Comparison of ENCODE assay signal across 1 cellular context in genomic region chr5:139710370-139711066, GRCh38.
A peak's percentile ranks its signal among the peaks of the same experiment; 100 is the strongest.
TF ChIP-seq lines count a peak whose summit lies in the region.

No MANE protein-coding gene starts in this region.

TF ChIP-seq in HepG2, 621 proteins besides CTCF, POLR2A, EP300 and RAD21 (continued from another document and continues in another):
- TF ChIP-seq, protein P1, sequence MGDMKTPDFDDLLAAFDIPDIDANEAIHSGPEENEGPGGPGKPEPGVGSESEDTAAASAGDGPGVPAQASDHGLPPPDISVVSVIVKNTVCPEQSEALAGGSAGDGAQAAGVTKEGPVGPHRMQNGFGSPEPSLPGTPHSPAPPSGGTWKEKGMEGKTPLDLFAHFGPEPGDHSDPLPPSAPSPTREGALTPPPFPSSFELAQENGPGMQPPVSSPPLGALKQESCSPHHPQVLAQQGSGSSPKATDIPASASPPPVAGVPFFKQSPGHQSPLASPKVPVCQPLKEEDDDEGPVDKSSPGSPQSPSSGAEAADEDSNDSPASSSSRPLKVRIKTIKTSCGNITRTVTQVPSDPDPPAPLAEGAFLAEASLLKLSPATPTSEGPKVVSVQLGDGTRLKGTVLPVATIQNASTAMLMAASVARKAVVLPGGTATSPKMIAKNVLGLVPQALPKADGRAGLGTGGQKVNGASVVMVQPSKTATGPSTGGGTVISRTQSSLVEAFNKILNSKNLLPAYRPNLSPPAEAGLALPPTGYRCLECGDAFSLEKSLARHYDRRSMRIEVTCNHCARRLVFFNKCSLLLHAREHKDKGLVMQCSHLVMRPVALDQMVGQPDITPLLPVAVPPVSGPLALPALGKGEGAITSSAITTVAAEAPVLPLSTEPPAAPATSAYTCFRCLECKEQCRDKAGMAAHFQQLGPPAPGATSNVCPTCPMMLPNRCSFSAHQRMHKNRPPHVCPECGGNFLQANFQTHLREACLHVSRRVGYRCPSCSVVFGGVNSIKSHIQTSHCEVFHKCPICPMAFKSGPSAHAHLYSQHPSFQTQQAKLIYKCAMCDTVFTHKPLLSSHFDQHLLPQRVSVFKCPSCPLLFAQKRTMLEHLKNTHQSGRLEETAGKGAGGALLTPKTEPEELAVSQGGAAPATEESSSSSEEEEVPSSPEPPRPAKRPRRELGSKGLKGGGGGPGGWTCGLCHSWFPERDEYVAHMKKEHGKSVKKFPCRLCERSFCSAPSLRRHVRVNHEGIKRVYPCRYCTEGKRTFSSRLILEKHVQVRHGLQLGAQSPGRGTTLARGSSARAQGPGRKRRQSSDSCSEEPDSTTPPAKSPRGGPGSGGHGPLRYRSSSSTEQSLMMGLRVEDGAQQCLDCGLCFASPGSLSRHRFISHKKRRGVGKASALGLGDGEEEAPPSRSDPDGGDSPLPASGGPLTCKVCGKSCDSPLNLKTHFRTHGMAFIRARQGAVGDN (CRISPR knock-in tag; IDR thresholded peaks at IDR 0.05), result peak; percentile 92
- TF ChIP-seq ASH2L (IDR thresholded peaks at IDR 0.05; ENCODE audit: insufficient read length, low read depth, low read length) (no peak), SP5 (CRISPR knock-in tag; IDR thresholded peaks at IDR 0.05; ENCODE audit: borderline replicate concordance, low read depth) (peak; percentile 94), ZFP90 (CRISPR knock-in tag; IDR thresholded peaks at IDR 0.05; ENCODE audit: borderline replicate concordance) (no peak), SNAI1 (CRISPR knock-in tag; IDR thresholded peaks at IDR 0.05; ENCODE audit: borderline replicate concordance) (0 out of 2 replicates have a peak, but pooled peaks have one; percentile 50), TMF1 (CRISPR knock-in tag; IDR thresholded peaks at IDR 0.05; ENCODE audit: low read depth) (peak; percentile 69; the same call in 1 of the 2 replicates), ZNF350 (CRISPR knock-in tag; IDR thresholded peaks at IDR 0.05; ENCODE audit: borderline replicate concordance, low read depth) (no peak), NFE2 (CRISPR knock-in tag; IDR thresholded peaks at IDR 0.05) (no peak), CENPT (CRISPR knock-in tag; IDR thresholded peaks at IDR 0.05; ENCODE audit: low read depth) (0 out of 2 replicates have a peak, but pooled peaks have one; percentile 48), ARHGAP35 (CRISPR knock-in tag; IDR thresholded peaks at IDR 0.05; ENCODE audit: borderline replicate concordance) (0 out of 2 replicates have a peak, but pooled peaks have one; percentile 13), TAF1 (CRISPR knock-in tag; IDR thresholded peaks at IDR 0.05) (0 out of 2 replicates have a peak, but pooled peaks have one; percentile 30), EEA1 (CRISPR knock-in tag; IDR thresholded peaks at IDR 0.05; ENCODE audit: borderline replicate concordance) (0 out of 2 replicates have a peak, but pooled peaks have one; percentile 16), MTA3 (CRISPR knock-in tag; IDR thresholded peaks at IDR 0.05) (no peak), PHF8 (CRISPR knock-in tag; IDR thresholded peaks at IDR 0.05) (0 out of 2 replicates have a peak, but pooled peaks have one; percentile 14), ZFX (CRISPR knock-in tag; IDR thresholded peaks at IDR 0.05; ENCODE audit: low read depth) (peak; percentile 69), ZNF569 (CRISPR knock-in tag; IDR thresholded peaks at IDR 0.05; ENCODE audit: borderline replicate concordance) (no peak), RFXAP (CRISPR knock-in tag; IDR thresholded peaks at IDR 0.05; ENCODE audit: borderline replicate concordance) (0 out of 2 replicates have a peak, but pooled peaks have one; percentile 10), SALL1 (CRISPR knock-in tag; IDR thresholded peaks at IDR 0.05) (peak; percentile 61), TARDBP (CRISPR knock-in tag; IDR thresholded peaks at IDR 0.05) (peak; percentile 69), PRDM10 (CRISPR knock-in tag; IDR thresholded peaks at IDR 0.05; ENCODE audit: low read depth) (no peak), MNT (IDR thresholded peaks at IDR 0.05) (peak; percentile 66; the same call in 1 of the 2 replicates), ZMYM2 (CRISPR knock-in tag; IDR thresholded peaks at IDR 0.05) (no peak), SAP130 (CRISPR knock-in tag; IDR thresholded peaks at IDR 0.05; ENCODE audit: low read depth) (0 out of 2 replicates have a peak, but pooled peaks have one; percentile 9), ARNT2 (CRISPR knock-in tag; IDR thresholded peaks at IDR 0.05; ENCODE audit: low read depth) (peak; percentile 49; the same call in 1 of the 2 replicates), TBP (CRISPR knock-in tag; IDR thresholded peaks at IDR 0.05) (no peak)
- TF ChIP-seq, protein P2, sequence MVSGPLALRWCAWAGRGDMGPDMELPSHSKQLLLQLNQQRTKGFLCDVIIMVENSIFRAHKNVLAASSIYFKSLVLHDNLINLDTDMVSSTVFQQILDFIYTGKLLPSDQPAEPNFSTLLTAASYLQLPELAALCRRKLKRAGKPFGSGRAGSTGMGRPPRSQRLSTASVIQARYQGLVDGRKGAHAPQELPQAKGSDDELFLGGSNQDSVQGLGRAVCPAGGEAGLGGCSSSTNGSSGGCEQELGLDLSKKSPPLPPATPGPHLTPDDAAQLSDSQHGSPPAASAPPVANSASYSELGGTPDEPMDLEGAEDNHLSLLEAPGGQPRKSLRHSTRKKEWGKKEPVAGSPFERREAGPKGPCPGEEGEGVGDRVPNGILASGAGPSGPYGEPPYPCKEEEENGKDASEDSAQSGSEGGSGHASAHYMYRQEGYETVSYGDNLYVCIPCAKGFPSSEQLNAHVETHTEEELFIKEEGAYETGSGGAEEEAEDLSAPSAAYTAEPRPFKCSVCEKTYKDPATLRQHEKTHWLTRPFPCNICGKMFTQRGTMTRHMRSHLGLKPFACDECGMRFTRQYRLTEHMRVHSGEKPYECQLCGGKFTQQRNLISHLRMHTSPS (CRISPR knock-in tag; IDR thresholded peaks at IDR 0.05; ENCODE audit: low read depth), result peak; percentile 62; the same call in 1 of the 2 replicates
- TF ChIP-seq, protein P3, sequence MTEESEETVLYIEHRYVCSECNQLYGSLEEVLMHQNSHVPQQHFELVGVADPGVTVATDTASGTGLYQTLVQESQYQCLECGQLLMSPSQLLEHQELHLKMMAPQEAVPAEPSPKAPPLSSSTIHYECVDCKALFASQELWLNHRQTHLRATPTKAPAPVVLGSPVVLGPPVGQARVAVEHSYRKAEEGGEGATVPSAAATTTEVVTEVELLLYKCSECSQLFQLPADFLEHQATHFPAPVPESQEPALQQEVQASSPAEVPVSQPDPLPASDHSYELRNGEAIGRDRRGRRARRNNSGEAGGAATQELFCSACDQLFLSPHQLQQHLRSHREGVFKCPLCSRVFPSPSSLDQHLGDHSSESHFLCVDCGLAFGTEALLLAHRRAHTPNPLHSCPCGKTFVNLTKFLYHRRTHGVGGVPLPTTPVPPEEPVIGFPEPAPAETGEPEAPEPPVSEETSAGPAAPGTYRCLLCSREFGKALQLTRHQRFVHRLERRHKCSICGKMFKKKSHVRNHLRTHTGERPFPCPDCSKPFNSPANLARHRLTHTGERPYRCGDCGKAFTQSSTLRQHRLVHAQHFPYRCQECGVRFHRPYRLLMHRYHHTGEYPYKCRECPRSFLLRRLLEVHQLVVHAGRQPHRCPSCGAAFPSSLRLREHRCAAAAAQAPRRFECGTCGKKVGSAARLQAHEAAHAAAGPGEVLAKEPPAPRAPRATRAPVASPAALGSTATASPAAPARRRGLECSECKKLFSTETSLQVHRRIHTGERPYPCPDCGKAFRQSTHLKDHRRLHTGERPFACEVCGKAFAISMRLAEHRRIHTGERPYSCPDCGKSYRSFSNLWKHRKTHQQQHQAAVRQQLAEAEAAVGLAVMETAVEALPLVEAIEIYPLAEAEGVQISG (CRISPR knock-in tag; IDR thresholded peaks at IDR 0.05), result peak; percentile 16; the same call in 1 of the 2 replicates
- TF ChIP-seq, protein P4, sequence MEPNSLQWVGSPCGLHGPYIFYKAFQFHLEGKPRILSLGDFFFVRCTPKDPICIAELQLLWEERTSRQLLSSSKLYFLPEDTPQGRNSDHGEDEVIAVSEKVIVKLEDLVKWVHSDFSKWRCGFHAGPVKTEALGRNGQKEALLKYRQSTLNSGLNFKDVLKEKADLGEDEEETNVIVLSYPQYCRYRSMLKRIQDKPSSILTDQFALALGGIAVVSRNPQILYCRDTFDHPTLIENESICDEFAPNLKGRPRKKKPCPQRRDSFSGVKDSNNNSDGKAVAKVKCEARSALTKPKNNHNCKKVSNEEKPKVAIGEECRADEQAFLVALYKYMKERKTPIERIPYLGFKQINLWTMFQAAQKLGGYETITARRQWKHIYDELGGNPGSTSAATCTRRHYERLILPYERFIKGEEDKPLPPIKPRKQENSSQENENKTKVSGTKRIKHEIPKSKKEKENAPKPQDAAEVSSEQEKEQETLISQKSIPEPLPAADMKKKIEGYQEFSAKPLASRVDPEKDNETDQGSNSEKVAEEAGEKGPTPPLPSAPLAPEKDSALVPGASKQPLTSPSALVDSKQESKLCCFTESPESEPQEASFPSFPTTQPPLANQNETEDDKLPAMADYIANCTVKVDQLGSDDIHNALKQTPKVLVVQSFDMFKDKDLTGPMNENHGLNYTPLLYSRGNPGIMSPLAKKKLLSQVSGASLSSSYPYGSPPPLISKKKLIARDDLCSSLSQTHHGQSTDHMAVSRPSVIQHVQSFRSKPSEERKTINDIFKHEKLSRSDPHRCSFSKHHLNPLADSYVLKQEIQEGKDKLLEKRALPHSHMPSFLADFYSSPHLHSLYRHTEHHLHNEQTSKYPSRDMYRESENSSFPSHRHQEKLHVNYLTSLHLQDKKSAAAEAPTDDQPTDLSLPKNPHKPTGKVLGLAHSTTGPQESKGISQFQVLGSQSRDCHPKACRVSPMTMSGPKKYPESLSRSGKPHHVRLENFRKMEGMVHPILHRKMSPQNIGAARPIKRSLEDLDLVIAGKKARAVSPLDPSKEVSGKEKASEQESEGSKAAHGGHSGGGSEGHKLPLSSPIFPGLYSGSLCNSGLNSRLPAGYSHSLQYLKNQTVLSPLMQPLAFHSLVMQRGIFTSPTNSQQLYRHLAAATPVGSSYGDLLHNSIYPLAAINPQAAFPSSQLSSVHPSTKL (CRISPR knock-in tag; IDR thresholded peaks at IDR 0.05), result 0 out of 2 replicates have a peak, but pooled peaks have one; percentile 5
- TF ChIP-seq, protein P5, sequence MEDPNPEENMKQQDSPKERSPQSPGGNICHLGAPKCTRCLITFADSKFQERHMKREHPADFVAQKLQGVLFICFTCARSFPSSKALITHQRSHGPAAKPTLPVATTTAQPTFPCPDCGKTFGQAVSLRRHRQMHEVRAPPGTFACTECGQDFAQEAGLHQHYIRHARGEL (CRISPR knock-in tag; IDR thresholded peaks at IDR 0.05), result no peak
- TF ChIP-seq, protein P6, sequence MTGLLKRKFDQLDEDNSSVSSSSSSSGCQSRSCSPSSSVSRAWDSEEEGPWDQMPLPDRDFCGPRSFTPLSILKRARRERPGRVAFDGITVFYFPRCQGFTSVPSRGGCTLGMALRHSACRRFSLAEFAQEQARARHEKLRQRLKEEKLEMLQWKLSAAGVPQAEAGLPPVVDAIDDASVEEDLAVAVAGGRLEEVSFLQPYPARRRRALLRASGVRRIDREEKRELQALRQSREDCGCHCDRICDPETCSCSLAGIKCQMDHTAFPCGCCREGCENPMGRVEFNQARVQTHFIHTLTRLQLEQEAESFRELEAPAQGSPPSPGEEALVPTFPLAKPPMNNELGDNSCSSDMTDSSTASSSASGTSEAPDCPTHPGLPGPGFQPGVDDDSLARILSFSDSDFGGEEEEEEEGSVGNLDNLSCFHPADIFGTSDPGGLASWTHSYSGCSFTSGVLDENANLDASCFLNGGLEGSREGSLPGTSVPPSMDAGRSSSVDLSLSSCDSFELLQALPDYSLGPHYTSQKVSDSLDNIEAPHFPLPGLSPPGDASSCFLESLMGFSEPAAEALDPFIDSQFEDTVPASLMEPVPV (CRISPR knock-in tag; IDR thresholded peaks at IDR 0.05), result peak; percentile 90
- TF ChIP-seq, protein P7, sequence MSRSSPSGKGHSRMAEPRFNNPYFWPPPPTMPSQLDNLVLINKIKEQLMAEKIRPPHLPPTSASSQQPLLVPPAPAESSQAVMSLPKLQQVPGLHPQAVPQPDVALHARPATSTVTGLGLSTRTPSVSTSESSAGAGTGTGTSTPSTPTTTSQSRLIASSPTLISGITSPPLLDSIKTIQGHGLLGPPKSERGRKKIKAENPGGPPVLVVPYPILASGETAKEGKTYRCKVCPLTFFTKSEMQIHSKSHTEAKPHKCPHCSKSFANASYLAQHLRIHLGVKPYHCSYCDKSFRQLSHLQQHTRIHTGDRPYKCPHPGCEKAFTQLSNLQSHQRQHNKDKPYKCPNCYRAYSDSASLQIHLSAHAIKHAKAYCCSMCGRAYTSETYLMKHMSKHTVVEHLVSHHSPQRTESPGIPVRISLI (CRISPR knock-in tag; IDR thresholded peaks at IDR 0.05; ENCODE audit: borderline replicate concordance), result peak; percentile 74; the same call in 1 of the 2 replicates
